ENCODE assay signal across 1 cellular context in the genomic region with DNA sequence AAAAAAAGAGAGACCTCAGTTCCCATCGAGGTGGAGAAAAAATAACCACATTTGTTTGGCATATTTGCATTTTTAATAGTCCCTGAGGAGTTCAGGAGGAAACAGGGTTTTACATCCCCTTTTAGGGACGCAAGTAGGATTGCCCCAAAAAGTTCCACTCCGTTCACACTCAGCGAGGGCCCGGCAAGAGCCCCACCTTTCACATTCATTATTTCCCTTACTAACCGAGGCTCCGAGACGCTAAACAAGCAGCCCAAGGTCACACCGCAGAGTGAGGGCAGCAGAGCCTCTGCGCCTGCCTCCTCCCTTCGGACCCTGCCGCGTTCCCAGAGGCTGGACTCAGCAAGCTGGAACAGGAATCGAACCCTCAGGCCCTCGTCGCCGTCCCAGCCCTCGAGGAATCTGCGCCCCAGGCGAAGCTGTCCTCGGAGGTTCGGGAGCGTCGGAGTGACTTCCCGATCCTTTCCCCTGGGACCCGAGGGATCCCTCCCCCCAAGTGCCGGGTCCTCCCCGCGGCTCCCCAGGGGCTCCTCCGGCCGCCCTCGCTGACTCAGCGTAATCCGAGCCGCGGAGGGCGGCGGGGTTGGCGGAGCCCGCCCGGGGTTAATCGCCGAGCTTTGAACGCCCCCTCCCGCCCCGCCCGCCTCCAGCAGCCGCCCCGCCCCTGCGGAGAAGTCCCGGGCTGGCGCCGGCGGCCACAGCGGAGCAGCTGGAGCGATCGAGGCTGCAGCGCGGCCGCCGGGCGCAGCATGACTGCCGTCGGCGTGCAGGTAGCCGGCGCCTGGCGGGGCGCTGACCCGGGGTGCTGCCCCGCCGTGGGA.
TF ChIP-seq lines count a peak whose summit lies in the region.

A gene with protein sequence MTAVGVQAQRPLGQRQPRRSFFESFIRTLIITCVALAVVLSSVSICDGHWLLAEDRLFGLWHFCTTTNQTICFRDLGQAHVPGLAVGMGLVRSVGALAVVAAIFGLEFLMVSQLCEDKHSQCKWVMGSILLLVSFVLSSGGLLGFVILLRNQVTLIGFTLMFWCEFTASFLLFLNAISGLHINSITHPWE (plus strand): TSS at position 700 of the 821 bp plus-strand sequence. CDS start 50 bp downstream, at position 750.

TF ChIP-seq in HEK293, 187 proteins besides CTCF, POLR2A, EP300 and RAD21 (continued from another document):
- TF ChIP-seq, protein P1, sequence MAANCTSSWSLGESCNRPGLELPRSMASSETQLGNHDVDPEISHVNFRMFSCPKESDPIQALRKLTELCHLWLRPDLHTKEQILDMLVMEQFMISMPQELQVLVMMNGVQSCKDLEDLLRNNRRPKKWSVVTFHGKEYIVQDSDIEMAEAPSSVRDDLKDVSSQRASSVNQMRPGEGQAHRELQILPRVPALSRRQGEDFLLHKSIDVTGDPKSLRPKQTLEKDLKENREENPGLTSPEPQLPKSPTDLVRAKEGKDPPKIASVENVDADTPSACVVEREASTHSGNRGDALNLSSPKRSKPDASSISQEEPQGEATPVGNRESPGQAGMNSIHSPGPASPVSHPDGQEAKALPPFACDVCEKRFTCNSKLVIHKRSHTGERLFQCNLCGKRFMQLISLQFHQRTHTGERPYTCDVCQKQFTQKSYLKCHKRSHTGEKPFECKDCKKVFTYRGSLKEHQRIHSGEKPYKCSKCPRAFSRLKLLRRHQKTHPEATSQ (tag by site-specific recombination; IDR thresholded peaks at IDR 0.05): no peak
- TF ChIP-seq ZNF596 (tag by site-specific recombination; IDR thresholded peaks at IDR 0.05): no peak
- TF ChIP-seq ZNF624 (tag by site-specific recombination; IDR thresholded peaks at IDR 0.05): no peak
- no peak for TF ChIP-seq RBAK (tag by site-specific recombination; IDR thresholded peaks at IDR 0.05)
- no peak for TF ChIP-seq ZNF701 (tag by site-specific recombination; IDR thresholded peaks at IDR 0.05)
- TF ChIP-seq ZNF366 (tag by site-specific recombination; conservative IDR thresholded peaks at IDR 0.05): 0 out of 2 replicates have a peak, but pooled peaks have one; percentile 20
- TF ChIP-seq, protein P2, sequence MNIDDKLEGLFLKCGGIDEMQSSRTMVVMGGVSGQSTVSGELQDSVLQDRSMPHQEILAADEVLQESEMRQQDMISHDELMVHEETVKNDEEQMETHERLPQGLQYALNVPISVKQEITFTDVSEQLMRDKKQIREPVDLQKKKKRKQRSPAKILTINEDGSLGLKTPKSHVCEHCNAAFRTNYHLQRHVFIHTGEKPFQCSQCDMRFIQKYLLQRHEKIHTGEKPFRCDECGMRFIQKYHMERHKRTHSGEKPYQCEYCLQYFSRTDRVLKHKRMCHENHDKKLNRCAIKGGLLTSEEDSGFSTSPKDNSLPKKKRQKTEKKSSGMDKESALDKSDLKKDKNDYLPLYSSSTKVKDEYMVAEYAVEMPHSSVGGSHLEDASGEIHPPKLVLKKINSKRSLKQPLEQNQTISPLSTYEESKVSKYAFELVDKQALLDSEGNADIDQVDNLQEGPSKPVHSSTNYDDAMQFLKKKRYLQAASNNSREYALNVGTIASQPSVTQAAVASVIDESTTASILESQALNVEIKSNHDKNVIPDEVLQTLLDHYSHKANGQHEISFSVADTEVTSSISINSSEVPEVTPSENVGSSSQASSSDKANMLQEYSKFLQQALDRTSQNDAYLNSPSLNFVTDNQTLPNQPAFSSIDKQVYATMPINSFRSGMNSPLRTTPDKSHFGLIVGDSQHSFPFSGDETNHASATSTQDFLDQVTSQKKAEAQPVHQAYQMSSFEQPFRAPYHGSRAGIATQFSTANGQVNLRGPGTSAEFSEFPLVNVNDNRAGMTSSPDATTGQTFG (tag by site-specific recombination; IDR thresholded peaks at IDR 0.05; ENCODE audit: borderline replicate concordance): no peak
- no peak for TF ChIP-seq ZNF202 (tag by site-specific recombination; IDR thresholded peaks at IDR 0.05; ENCODE audit: borderline replicate concordance)
- TF ChIP-seq, protein P3, sequence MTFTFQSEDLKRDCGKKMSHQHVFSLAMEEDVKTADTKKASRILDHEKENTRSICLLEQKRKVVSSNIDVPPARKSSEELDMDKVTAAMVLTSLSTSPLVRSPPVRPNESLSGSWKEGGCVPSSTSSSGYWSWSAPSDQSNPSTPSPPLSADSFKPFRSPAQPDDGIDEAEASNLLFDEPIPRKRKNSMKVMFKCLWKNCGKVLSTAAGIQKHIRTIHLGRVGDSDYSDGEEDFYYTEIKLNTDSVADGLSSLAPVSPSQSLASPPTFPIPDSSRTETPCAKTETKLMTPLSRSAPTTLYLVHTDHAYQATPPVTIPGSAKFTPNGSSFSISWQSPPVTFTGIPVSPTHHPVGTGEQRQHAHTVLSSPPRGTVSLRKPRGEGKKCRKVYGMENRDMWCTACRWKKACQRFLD (tag by site-specific recombination; IDR thresholded peaks at IDR 0.05): no peak
- peak; percentile 86 for TF ChIP-seq ZNF768 (tag by site-specific recombination; IDR thresholded peaks at IDR 0.05)
- no peak for TF ChIP-seq ZNF791 (tag by site-specific recombination; IDR thresholded peaks at IDR 0.05)
- TF ChIP-seq ZNF138 (tag by site-specific recombination; IDR thresholded peaks at IDR 0.05; ENCODE audit: borderline replicate concordance): no peak
- no peak for TF ChIP-seq ZNF76 (tag by site-specific recombination; IDR thresholded peaks at IDR 0.05; ENCODE audit: borderline replicate concordance, low read depth)
- TF ChIP-seq ZNF433 (tag by site-specific recombination; IDR thresholded peaks at IDR 0.05; ENCODE audit: low read depth): no peak
- TF ChIP-seq, protein P4, sequence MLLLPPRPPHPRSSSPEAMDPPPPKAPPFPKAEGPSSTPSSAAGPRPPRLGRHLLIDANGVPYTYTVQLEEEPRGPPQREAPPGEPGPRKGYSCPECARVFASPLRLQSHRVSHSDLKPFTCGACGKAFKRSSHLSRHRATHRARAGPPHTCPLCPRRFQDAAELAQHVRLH (tag by site-specific recombination; IDR thresholded peaks at IDR 0.05): no peak
- TF ChIP-seq ZNF707 (tag by site-specific recombination; IDR thresholded peaks at IDR 0.05): no peak
- TF ChIP-seq ZNF16 (tag by site-specific recombination; IDR thresholded peaks at IDR 0.05; ENCODE audit: low read depth): no peak
- TF ChIP-seq OVOL3 (tag by site-specific recombination; IDR thresholded peaks at IDR 0.05): no peak
- TF ChIP-seq ZNF24 (tag by site-specific recombination; IDR thresholded peaks at IDR 0.05): no peak; the same call in 1 of the 2 replicates
- TF ChIP-seq ZBTB7A (tag by site-specific recombination; IDR thresholded peaks at IDR 0.05; ENCODE audit: low read depth): no peak
- TF ChIP-seq ZNF521 (tag by site-specific recombination; IDR thresholded peaks at IDR 0.05): no peak
- no peak for TF ChIP-seq ZNF747 (tag by site-specific recombination; IDR thresholded peaks at IDR 0.05)
- TF ChIP-seq, protein P5, sequence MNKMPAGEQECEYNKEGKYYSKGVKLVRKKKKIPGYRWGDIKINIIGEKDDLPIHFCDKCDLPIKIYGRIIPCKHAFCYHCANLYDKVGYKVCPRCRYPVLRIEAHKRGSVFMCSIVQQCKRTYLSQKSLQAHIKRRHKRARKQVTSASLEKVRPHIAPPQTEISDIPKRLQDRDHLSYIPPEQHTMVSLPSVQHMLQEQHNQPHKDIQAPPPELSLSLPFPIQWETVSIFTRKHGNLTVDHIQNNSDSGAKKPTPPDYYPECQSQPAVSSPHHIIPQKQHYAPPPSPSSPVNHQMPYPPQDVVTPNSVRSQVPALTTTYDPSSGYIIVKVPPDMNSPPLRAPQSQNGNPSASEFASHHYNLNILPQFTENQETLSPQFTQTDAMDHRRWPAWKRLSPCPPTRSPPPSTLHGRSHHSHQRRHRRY (tag by site-specific recombination; IDR thresholded peaks at IDR 0.05): no peak
- peak; percentile 63 for TF ChIP-seq KLF8 (tag by site-specific recombination; IDR thresholded peaks at IDR 0.05)
- no peak for TF ChIP-seq ZNF132 (tag by site-specific recombination; IDR thresholded peaks at IDR 0.05; ENCODE audit: borderline replicate concordance)
- no peak for TF ChIP-seq ZNF510 (tag by site-specific recombination; IDR thresholded peaks at IDR 0.05; ENCODE audit: insufficient replicate concordance)
- TF ChIP-seq, protein P6, sequence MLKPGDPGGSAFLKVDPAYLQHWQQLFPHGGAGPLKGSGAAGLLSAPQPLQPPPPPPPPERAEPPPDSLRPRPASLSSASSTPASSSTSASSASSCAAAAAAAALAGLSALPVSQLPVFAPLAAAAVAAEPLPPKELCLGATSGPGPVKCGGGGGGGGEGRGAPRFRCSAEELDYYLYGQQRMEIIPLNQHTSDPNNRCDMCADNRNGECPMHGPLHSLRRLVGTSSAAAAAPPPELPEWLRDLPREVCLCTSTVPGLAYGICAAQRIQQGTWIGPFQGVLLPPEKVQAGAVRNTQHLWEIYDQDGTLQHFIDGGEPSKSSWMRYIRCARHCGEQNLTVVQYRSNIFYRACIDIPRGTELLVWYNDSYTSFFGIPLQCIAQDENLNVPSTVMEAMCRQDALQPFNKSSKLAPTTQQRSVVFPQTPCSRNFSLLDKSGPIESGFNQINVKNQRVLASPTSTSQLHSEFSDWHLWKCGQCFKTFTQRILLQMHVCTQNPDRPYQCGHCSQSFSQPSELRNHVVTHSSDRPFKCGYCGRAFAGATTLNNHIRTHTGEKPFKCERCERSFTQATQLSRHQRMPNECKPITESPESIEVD (tag by site-specific recombination; IDR thresholded peaks at IDR 0.05): no peak
- no peak for TF ChIP-seq ZNF19 (tag by site-specific recombination; IDR thresholded peaks at IDR 0.05; ENCODE audit: low read depth)
- TF ChIP-seq ZNF571 (tag by site-specific recombination; IDR thresholded peaks at IDR 0.05): no peak
- peak; percentile 70 for TF ChIP-seq SP3 (tag by site-specific recombination; IDR thresholded peaks at IDR 0.05)
- peak; percentile 79 for TF ChIP-seq ZEB2 (tag by site-specific recombination; IDR thresholded peaks at IDR 0.05)
- TF ChIP-seq, protein P7, sequence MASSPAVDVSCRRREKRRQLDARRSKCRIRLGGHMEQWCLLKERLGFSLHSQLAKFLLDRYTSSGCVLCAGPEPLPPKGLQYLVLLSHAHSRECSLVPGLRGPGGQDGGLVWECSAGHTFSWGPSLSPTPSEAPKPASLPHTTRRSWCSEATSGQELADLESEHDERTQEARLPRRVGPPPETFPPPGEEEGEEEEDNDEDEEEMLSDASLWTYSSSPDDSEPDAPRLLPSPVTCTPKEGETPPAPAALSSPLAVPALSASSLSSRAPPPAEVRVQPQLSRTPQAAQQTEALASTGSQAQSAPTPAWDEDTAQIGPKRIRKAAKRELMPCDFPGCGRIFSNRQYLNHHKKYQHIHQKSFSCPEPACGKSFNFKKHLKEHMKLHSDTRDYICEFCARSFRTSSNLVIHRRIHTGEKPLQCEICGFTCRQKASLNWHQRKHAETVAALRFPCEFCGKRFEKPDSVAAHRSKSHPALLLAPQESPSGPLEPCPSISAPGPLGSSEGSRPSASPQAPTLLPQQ (tag by site-specific recombination; IDR thresholded peaks at IDR 0.05): peak; percentile 47; the same call in 1 of the 2 replicates
- no peak for TF ChIP-seq ZNF121 (tag by site-specific recombination; IDR thresholded peaks at IDR 0.05)
- TF ChIP-seq ZXDB (tag by site-specific recombination; IDR thresholded peaks at IDR 0.05): peak; percentile 99
- peak; percentile 75 for TF ChIP-seq ZBTB48 (tag by site-specific recombination; IDR thresholded peaks at IDR 0.05)
- TF ChIP-seq KLF7 (tag by site-specific recombination; IDR thresholded peaks at IDR 0.05; ENCODE audit: borderline replicate concordance): no peak
